In the genomic region with DNA sequence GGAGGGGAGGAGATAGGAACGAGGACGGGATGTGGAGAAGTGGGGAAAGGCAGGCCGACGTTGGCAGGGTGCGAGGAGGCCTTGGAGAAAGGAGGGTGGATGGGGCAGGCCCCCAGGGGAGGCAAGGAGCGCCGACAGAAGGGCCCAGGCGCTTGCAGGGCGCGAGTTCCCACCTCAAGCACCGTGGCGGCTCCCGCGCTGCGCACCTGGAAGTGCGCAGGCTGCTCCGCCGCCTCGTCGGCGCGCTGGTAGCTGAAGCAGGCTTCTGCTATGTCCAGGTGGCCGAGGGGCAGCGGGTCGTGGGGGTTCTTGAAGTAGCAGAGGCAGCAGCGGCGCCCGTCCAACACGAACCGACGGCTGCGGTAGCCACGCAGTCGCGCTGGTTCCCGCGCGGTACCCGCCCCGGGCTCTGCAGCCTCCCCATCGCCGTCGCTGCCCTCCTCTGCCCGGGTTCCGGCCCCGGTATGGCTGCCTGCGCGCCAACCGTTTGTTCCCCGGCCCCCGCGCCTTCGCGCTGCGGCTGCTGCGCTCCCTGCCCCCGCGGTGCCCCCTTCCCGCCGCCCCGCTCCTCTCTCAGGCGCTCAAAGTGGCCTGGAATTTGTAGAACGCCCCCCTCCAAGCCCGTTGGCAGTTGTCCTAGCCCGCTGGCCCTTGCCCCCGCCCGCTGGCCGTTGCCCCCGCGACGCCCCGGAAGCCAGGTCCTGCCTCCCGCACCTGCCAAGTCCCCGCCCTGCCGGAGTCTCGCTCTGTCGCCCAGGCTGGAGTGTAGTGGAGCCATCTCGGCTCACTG, we compare ENCODE assay signal across 8 cellular contexts. TPM values are rescaled to one million over a fixed set of nuclear protein-coding genes. Genes with fewer than 3 reads are reported as not detected.
DNase-seq lines count a peak whose midpoint lies in the region; ATAC-seq and TF ChIP-seq lines count a peak whose summit lies in the region.

No MANE protein-coding gene starts in this region.

- H3K4me3 Mint-ChIP-seq in memory B cell = peak overlapping the region; percentile 99

- intact Hi-C loops in dorsolateral prefrontal cortex (cut with DNase I) = loop anchor here in 1 of 2 donors (5.0 to 10.0 kb wide), 2 partner anchors 57 to 65 kb away; partner anchors contain the start of genes BLTP3B, DEPDC4 and SCYL2

- peak; percentile 21 for DNase-seq in A172 (ENCODE audit: low spot score)
- peak; percentile 4 for DNase-seq in NCI-H2081 treated with DMSO at 0.1 percent for 48 hours (lab: John Stamatoyannopoulos, UW)
- DNase-seq in activated CD4-positive, alpha-beta T cell treated with anti-CD3 and anti-CD28 coated beads for 4 hours = peak; percentile 62 to 71
- DNase-seq in dorsolateral prefrontal cortex = peak in 5 of 10 donors; percentile 25 to 63 (median 54)
- peak; percentile 57 to 66 for DNase-seq in memory B cell (ENCODE audit: low spot score in 2 of 2)
- DNase-seq in stimulated activated CD8-positive, alpha-beta memory T cell treated with anti-CD3 and anti-CD28 coated beads, Interleukin-15, amount 100 ng/mL, for 1 hour (ENCODE audit: low read depth) = peak; percentile 45

- H3K4me3 ChIP-seq in dorsolateral prefrontal cortex = peak overlapping the region; percentile 46 to 96 (median 85)

- H3K27ac Mint-ChIP-seq in memory B cell = peak overlapping the region; percentile 94

- H3K4me1 Mint-ChIP-seq in memory B cell = peaks cover 7% of the 10 kb centered on the region

- H3K27ac ChIP-seq in dorsolateral prefrontal cortex = peak overlapping the region in 32 of 59 donors; percentile 7 to 74 (median 40)

- H3K27me3 Mint-ChIP-seq in memory B cell = no peaks in the 10 kb centered on the region

- H3K36me3 Mint-ChIP-seq in memory B cell = peaks cover 8% of the 10 kb centered on the region

- H3K9me3 Mint-ChIP-seq in memory B cell = no peaks in the 10 kb centered on the region

- no peaks in the 10 kb centered on the region for H3K27me3 ChIP-seq in dorsolateral prefrontal cortex

- no peak for TF ChIP-seq CTCF in dorsolateral prefrontal cortex (IDR thresholded peaks at IDR 0.05 in 54 of 56, conservative IDR thresholded peaks at IDR 0.05 in 2 of 56; ENCODE audit: low read depth in 1 of 56, partially characterized antibody in 56 of 56)

- peak; percentile 52 for ATAC-seq in GM18519 (IDR thresholded peaks at IDR 0.05; ENCODE audit: low FRiP score, unreplicated experiment)
- peak; percentile 70 for ATAC-seq in HG03025 (IDR thresholded peaks at IDR 0.05; ENCODE audit: low FRiP score, unreplicated experiment)
- peak; percentile 70 for ATAC-seq in memory B cell (ENCODE audit: low read depth)

RNA-seq across cellular contexts. Expression of gene ACTR6, which starts 1.1 kb away (rescaled TPM):
- 30.7 and 55.4 TPM in 2 replicates for total RNA-seq in A172 (2014; rRNA removed; shearing (Covaris generic))
- total RNA-seq in dorsolateral prefrontal cortex = 10 to 100 TPM; 26.5 to 71.6 (median 48.8) TPM

RNA-seq across cellular contexts. Expression of gene BLTP3B, which starts 56.9 kb away (rescaled TPM):
- 34.9 and 41.2 TPM in 2 replicates for total RNA-seq in A172 (2014; rRNA removed; shearing (Covaris generic))
- 10 to 100 TPM; 39.2 to 87.7 (median 60.5) TPM for total RNA-seq in dorsolateral prefrontal cortex
